ENCODE assay signal across 9 cellular contexts in the genomic region with DNA sequence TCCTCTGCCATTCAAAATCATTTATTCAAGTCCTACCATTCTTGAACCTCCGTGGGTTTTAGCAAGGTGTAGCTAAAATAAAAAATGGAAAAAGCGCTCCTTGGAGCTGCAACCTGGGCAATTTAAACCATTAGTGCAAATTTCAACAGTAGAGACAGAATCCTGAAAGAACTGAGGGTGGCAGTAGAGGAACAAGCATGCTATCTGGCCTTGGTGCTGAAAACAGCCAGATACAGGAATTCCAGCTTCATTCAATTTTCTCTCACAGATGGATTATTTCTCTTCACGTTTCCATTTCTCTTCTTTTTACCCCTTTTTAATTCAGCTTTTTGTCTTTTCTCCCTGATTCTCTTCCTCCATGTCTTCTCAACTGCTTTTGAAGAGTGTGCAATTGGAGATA.
A peak's percentile ranks its signal among the peaks of the same experiment; 100 is the strongest.
DNase-seq lines count a peak whose midpoint lies in the region; ATAC-seq and TF ChIP-seq lines count a peak whose summit lies in the region.
"Had no signal": no experiment of that assay in that cellular context is flagged by ENCODE, and none has a peak within 500 bp of the region (broad histone marks: within the 10 kb centered on the region; RNA-seq: fewer than 3 reads in every experiment).

No MANE protein-coding gene starts in this region.

- H3K27ac ChIP-seq in breast epithelium: no peak overlapping the region

- no peaks in the 10 kb centered on the region for H3K9me3 Mint-ChIP-seq in Caco-2 (ENCODE audit: unreplicated experiment)
- H3K9me3 Mint-ChIP-seq: activated T-cell treated with anti-CD3 and anti-CD28 coated beads, Interleukin-2, amount 50 U/mL, for 4 hours had no signal

- intact Hi-C loops in Caco-2 (cut with micrococcal nuclease; ENCODE audit: unreplicated experiment) (loop anchor here (1.0 kb wide), 2 partner anchors 140 to 187 kb away; no protein-coding TSS in a partner anchor), breast epithelium (cut with DNase I; ENCODE audit: low total_unique reads) (no loop called here), posterior cingulate gyrus (cut with DNase I) (loop anchor here (10.0 kb wide), 2 partner anchors 678 to 988 kb away; no protein-coding TSS in a partner anchor)

- H3K4me3 Mint-ChIP-seq in Caco-2 (ENCODE audit: unreplicated experiment) (no peak overlapping the region), T-helper 17 cell (no peak overlapping the region)
- H3K4me3 Mint-ChIP-seq: activated T-cell treated with anti-CD3 and anti-CD28 coated beads, Interleukin-2, amount 50 U/mL, for 4 hours had no signal

- H3K4me1 ChIP-seq in Caco-2 (no peaks in the 10 kb centered on the region), Loucy (ENCODE audit: insufficient read depth, low read length, poor library complexity, severe bottlenecking) (no peaks in the 10 kb centered on the region), breast epithelium (no peaks in the 10 kb centered on the region)

- DNase-seq in Caco-2 (peak in 1 of 2 experiments; percentile 32), breast epithelium (ENCODE audit: low spot score in 2 of 2) (no peak), middle frontal gyrus (ENCODE audit: extremely low spot score, low spot score) (peak; percentile 47), posterior cingulate gyrus (no peak), T-helper 17 cell (no peak), T-helper 1 cell (no peak)
- DNase-seq in stimulated activated CD4-positive, alpha-beta T cell treated with anti-CD3 and anti-CD28 coated beads, Interleukin-4, amount 100 ng/mL, for 1 hour: no peak
- DNase-seq: activated T-cell treated with anti-CD3 and anti-CD28 coated beads, Interleukin-2, amount 50 U/mL, for 4 hours had no signal

- H3K36me3 ChIP-seq in Caco-2 (ENCODE audit: control insufficient read depth, insufficient read depth, low read length) (0 out of 2 replicates have a peak, but pooled peaks cover 1% of the 10 kb centered on the region), Loucy (ENCODE audit: insufficient read depth, low read length) (no peaks in the 10 kb centered on the region), breast epithelium (no peaks in the 10 kb centered on the region)

- H3K4me1 Mint-ChIP-seq in Caco-2 (ENCODE audit: low read depth, unreplicated experiment) (no peaks in the 10 kb centered on the region), T-helper 17 cell (peaks cover 2% of the 10 kb centered on the region)

- H3K27me3 ChIP-seq in Caco-2 (replicated peaks; ENCODE audit: control insufficient read depth, insufficient read depth, low read length) (no peaks in the 10 kb centered on the region; the same call in 1 of the 2 replicates), Loucy (ENCODE audit: insufficient read depth, low read length, poor library complexity, severe bottlenecking) (no peaks in the 10 kb centered on the region), breast epithelium (no peaks in the 10 kb centered on the region)

- no peaks in the 10 kb centered on the region for H3F3A ChIP-seq in Loucy (ENCODE audit: low read depth)

- H3K27ac Mint-ChIP-seq in Caco-2 (ENCODE audit: unreplicated experiment) (no peak overlapping the region), T-helper 17 cell (no peak overlapping the region)

- no peaks in the 10 kb centered on the region for H3K79me2 ChIP-seq in Loucy (ENCODE audit: insufficient read depth, low read length)

- no peak overlapping the region for H3K9ac ChIP-seq in Loucy (ENCODE audit: low read depth, low read length, poor library complexity, severe bottlenecking)

- H3K36me3 Mint-ChIP-seq in Caco-2 (ENCODE audit: insufficient read depth, unreplicated experiment): no peaks in the 10 kb centered on the region
- H3K36me3 Mint-ChIP-seq in T-helper 17 cell (ENCODE audit: low read depth): peaks cover 6% of the 10 kb centered on the region

- peaks cover 29% of the 10 kb centered on the region for H3K27me3 Mint-ChIP-seq in Caco-2 (ENCODE audit: insufficient read depth, unreplicated experiment)
- H3K27me3 Mint-ChIP-seq in T-helper 17 cell: peaks cover 52% of the 10 kb centered on the region

- ATAC-seq in T-helper 17 cell: no peak
- ATAC-seq: activated T-cell treated with anti-CD3 and anti-CD28 coated beads, Interleukin-2, amount 50 U/mL, for 4 hours had no signal

- no TSS peak for BruUV-seq in Caco-2 (replicated peaks; lab: Mats Ljungman, UMichigan)

- H3K4me2 ChIP-seq in Loucy (ENCODE audit: low read depth, low read length, poor library complexity, severe bottlenecking): no peak overlapping the region

- CTCF ChIA-PET in Caco-2 (lab: Charles Lee): interaction anchor here (0.8 to 0.9 kb wide), 2 partner anchors 10 to 13 kb away, joined by 3 read pairs; no protein-coding TSS in a partner anchor

- peaks cover 6% of the 10 kb centered on the region; the same call in 1 of the 2 replicates for H3K9me3 ChIP-seq in Caco-2
- H3K9me3 ChIP-seq in Loucy (ENCODE audit: insufficient read depth, low read depth, low read length): no peaks in the 10 kb centered on the region
- no peaks in the 10 kb centered on the region for H3K9me3 ChIP-seq in breast epithelium
- H3K9me3 ChIP-seq in T-helper 17 cell (ENCODE audit: control insufficient read depth, low read length, poor library complexity, severe bottlenecking): no peaks in the 10 kb centered on the region

- H2AFZ ChIP-seq in Loucy (ENCODE audit: low read length): no peak overlapping the region

- TF ChIP-seq CTCF in Caco-2 (IDR thresholded peaks at IDR 0.05; ENCODE audit: insufficient read depth in 1 of 2, low read depth in 1 of 2, low read length in 1 of 2, severe bottlenecking in 1 of 2, unreplicated experiment in 1 of 2) (peak; percentile 55 to 73), Loucy (conservative IDR thresholded peaks at IDR 0.05; ENCODE audit: low read length) (peak; percentile 83), breast epithelium (IDR thresholded peaks at IDR 0.05) (peak in 2 of 3 donors; percentile 18 to 24)

- no peaks in the 10 kb centered on the region for H3K9me2 ChIP-seq in Loucy (replicated peaks; ENCODE audit: low read depth, low read length)

- no peaks in the 10 kb centered on the region for H4K20me1 ChIP-seq in Loucy (ENCODE audit: insufficient read depth, low read length, poor library complexity, severe bottlenecking)

- no peak for TF ChIP-seq POLR2A in breast epithelium (IDR thresholded peaks at IDR 0.05)

- H3K4me3 ChIP-seq in Caco-2 (ENCODE audit: low read depth, low read length) (no peak overlapping the region), Loucy (ENCODE audit: low read length, poor library complexity, severe bottlenecking) (no peak overlapping the region), breast epithelium (no peak overlapping the region)

- POLR2A ChIA-PET in Caco-2 (lab: Charles Lee): no interaction called here

Comparison
In these comparisons a context has a peak if more than half of its experiments do, and no peak if none do; other contexts are left out.
1. CTCF ChIP-seq: peak in every context shown above with its lines; median percentile 83 in Loucy; 64 in Caco-2; 21 in breast epithelium.